In the genomic region with DNA sequence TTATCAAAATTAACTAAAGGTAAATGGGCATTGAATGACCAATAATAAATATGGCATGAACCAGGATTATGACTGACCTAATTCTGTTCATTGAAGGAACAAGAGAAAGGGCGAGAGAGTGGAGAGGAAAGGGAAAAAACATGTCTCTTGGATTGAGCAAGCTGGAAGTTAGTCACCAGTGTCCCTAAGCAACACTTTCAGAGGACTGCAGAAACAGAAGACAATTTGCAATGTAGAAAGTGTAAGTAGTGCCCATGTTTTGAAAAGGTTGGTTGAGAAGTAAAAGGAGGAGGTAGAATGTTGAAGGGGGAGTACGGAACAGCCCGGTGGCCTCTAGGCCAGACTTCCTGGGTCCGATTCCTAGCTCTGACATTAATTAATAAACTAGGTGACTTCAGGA, we compare ENCODE assay signal across 1 cellular context.
TF ChIP-seq lines count a peak whose summit lies in the region.

No MANE protein-coding gene starts in this region.

TF ChIP-seq in H1, 55 proteins besides CTCF, POLR2A, EP300 and RAD21:
- TF ChIP-seq YY1 (IDR thresholded peaks at IDR 0.05; ENCODE audit: low read depth, low read length): no peak
- no peak for TF ChIP-seq JUND (IDR thresholded peaks at IDR 0.05; ENCODE audit: low read length)
- no peak for TF ChIP-seq BCL11A (IDR thresholded peaks at IDR 0.05; ENCODE audit: low read depth in 2 of 2, low read length in 2 of 2)
- no peak for TF ChIP-seq SP2 (IDR thresholded peaks at IDR 0.05; ENCODE audit: low read length)
- TF ChIP-seq NRF1 (IDR thresholded peaks at IDR 0.05; ENCODE audit: low read depth, low read length): no peak
- TF ChIP-seq ATF3 (IDR thresholded peaks at IDR 0.05; ENCODE audit: insufficient read depth, low read depth, low read length): no peak
- TF ChIP-seq SP1 (IDR thresholded peaks at IDR 0.05; ENCODE audit: low read depth, low read length): no peak
- TF ChIP-seq JUN (IDR thresholded peaks at IDR 0.05; ENCODE audit: low read depth, low read length): no peak
- TF ChIP-seq SP4 (IDR thresholded peaks at IDR 0.05; ENCODE audit: low read length): no peak
